ENCODE assay signal across 1 cellular context in genomic region chr1:179104851-179105250, GRCh38.
TF ChIP-seq lines count a peak whose summit lies in the region.

No MANE protein-coding gene starts in this region.

TF ChIP-seq in HepG2, 621 proteins besides CTCF, POLR2A, EP300 and RAD21 (continued from another document and continues in another):
- TF ChIP-seq, protein P1, sequence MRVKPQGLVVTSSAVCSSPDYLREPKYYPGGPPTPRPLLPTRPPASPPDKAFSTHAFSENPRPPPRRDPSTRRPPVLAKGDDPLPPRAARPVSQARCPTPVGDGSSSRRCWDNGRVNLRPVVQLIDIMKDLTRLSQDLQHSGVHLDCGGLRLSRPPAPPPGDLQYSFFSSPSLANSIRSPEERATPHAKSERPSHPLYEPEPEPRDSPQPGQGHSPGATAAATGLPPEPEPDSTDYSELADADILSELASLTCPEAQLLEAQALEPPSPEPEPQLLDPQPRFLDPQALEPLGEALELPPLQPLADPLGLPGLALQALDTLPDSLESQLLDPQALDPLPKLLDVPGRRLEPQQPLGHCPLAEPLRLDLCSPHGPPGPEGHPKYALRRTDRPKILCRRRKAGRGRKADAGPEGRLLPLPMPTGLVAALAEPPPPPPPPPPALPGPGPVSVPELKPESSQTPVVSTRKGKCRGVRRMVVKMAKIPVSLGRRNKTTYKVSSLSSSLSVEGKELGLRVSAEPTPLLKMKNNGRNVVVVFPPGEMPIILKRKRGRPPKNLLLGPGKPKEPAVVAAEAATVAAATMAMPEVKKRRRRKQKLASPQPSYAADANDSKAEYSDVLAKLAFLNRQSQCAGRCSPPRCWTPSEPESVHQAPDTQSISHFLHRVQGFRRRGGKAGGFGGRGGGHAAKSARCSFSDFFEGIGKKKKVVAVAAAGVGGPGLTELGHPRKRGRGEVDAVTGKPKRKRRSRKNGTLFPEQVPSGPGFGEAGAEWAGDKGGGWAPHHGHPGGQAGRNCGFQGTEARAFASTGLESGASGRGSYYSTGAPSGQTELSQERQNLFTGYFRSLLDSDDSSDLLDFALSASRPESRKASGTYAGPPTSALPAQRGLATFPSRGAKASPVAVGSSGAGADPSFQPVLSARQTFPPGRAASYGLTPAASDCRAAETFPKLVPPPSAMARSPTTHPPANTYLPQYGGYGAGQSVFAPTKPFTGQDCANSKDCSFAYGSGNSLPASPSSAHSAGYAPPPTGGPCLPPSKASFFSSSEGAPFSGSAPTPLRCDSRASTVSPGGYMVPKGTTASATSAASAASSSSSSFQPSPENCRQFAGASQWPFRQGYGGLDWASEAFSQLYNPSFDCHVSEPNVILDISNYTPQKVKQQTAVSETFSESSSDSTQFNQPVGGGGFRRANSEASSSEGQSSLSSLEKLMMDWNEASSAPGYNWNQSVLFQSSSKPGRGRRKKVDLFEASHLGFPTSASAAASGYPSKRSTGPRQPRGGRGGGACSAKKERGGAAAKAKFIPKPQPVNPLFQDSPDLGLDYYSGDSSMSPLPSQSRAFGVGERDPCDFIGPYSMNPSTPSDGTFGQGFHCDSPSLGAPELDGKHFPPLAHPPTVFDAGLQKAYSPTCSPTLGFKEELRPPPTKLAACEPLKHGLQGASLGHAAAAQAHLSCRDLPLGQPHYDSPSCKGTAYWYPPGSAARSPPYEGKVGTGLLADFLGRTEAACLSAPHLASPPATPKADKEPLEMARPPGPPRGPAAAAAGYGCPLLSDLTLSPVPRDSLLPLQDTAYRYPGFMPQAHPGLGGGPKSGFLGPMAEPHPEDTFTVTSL (CRISPR knock-in tag; IDR thresholded peaks at IDR 0.05; ENCODE audit: borderline replicate concordance): peak; percentile 97
- TF ChIP-seq ZBTB26 (CRISPR knock-in tag; IDR thresholded peaks at IDR 0.05; ENCODE audit: borderline replicate concordance) (peak; percentile 80; the same call in 1 of the 2 replicates), BCL3 (CRISPR knock-in tag; IDR thresholded peaks at IDR 0.05) (no peak), CENPBD1 (CRISPR knock-in tag; IDR thresholded peaks at IDR 0.05; ENCODE audit: borderline replicate concordance, low read depth) (no peak), MED8 (CRISPR knock-in tag; IDR thresholded peaks at IDR 0.05; ENCODE audit: insufficient replicate concordance) (no peak), TCF7L2 (IDR thresholded peaks at IDR 0.05; ENCODE audit: low read depth, low read length) (no peak), ZNF207 (IDR thresholded peaks at IDR 0.05; ENCODE audit: borderline replicate concordance) (no peak), ZNF800 (CRISPR knock-in tag; IDR thresholded peaks at IDR 0.05) (no peak), ZNF563 (CRISPR knock-in tag; IDR thresholded peaks at IDR 0.05) (no peak), ZMAT3 (CRISPR knock-in tag; conservative IDR thresholded peaks at IDR 0.05) (no peak), BCL6 (CRISPR knock-in tag; IDR thresholded peaks at IDR 0.05) (peak; percentile 77), ZKSCAN8 (CRISPR knock-in tag; IDR thresholded peaks at IDR 0.05; ENCODE audit: borderline replicate concordance) (peak; percentile 44; the same call in 1 of the 2 replicates), FOXP4 (CRISPR knock-in tag; IDR thresholded peaks at IDR 0.05) (peak; percentile 86), JUND (CRISPR knock-in tag; IDR thresholded peaks at IDR 0.05) (0 out of 2 replicates have a peak, but pooled peaks have one; percentile 22), RXRB (CRISPR knock-in tag; IDR thresholded peaks at IDR 0.05; ENCODE audit: borderline replicate concordance) (peak; percentile 95), REST (IDR thresholded peaks at IDR 0.05; ENCODE audit: borderline replicate concordance in 1 of 2, low read depth in 1 of 2, low read length in 2 of 2) (peak in 1 of 2 experiments; percentile 63; a peak in 2 of 4 replicates), CREM (IDR thresholded peaks at IDR 0.05) (peak; percentile 86), CREM (CRISPR knock-in tag; IDR thresholded peaks at IDR 0.05) (no peak), NFIC (IDR thresholded peaks at IDR 0.05; ENCODE audit: low read length) (peak; percentile 68; the same call in 1 of the 2 replicates)
- TF ChIP-seq, protein P2, sequence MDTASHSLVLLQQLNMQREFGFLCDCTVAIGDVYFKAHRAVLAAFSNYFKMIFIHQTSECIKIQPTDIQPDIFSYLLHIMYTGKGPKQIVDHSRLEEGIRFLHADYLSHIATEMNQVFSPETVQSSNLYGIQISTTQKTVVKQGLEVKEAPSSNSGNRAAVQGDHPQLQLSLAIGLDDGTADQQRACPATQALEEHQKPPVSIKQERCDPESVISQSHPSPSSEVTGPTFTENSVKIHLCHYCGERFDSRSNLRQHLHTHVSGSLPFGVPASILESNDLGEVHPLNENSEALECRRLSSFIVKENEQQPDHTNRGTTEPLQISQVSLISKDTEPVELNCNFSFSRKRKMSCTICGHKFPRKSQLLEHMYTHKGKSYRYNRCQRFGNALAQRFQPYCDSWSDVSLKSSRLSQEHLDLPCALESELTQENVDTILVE (CRISPR knock-in tag; IDR thresholded peaks at IDR 0.05): 0 out of 2 replicates have a peak, but pooled peaks have one; percentile 59
- TF ChIP-seq, protein P3, sequence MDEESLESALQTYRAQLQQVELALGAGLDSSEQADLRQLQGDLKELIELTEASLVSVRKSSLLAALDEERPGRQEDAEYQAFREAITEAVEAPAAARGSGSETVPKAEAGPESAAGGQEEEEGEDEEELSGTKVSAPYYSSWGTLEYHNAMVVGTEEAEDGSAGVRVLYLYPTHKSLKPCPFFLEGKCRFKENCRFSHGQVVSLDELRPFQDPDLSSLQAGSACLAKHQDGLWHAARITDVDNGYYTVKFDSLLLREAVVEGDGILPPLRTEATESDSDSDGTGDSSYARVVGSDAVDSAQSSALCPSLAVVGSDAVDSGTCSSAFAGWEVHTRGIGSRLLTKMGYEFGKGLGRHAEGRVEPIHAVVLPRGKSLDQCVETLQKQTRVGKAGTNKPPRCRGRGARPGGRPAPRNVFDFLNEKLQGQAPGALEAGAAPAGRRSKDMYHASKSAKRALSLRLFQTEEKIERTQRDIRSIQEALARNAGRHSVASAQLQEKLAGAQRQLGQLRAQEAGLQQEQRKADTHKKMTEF (CRISPR knock-in tag; IDR thresholded peaks at IDR 0.05): peak; percentile 81
- TF ChIP-seq, protein P4, sequence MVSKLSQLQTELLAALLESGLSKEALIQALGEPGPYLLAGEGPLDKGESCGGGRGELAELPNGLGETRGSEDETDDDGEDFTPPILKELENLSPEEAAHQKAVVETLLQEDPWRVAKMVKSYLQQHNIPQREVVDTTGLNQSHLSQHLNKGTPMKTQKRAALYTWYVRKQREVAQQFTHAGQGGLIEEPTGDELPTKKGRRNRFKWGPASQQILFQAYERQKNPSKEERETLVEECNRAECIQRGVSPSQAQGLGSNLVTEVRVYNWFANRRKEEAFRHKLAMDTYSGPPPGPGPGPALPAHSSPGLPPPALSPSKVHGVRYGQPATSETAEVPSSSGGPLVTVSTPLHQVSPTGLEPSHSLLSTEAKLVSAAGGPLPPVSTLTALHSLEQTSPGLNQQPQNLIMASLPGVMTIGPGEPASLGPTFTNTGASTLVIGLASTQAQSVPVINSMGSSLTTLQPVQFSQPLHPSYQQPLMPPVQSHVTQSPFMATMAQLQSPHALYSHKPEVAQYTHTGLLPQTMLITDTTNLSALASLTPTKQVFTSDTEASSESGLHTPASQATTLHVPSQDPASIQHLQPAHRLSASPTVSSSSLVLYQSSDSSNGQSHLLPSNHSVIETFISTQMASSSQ (IDR thresholded peaks at IDR 0.05; ENCODE audit: low read depth): peak; percentile 94
- TF ChIP-seq, protein P4 (CRISPR knock-in tag; IDR thresholded peaks at IDR 0.05; ENCODE audit: borderline replicate concordance): peak; percentile 93
- TF ChIP-seq, protein P5, sequence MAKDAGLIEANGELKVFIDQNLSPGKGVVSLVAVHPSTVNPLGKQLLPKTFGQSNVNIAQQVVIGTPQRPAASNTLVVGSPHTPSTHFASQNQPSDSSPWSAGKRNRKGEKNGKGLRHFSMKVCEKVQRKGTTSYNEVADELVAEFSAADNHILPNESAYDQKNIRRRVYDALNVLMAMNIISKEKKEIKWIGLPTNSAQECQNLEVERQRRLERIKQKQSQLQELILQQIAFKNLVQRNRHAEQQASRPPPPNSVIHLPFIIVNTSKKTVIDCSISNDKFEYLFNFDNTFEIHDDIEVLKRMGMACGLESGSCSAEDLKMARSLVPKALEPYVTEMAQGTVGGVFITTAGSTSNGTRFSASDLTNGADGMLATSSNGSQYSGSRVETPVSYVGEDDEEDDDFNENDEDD (CRISPR knock-in tag; IDR thresholded peaks at IDR 0.05; ENCODE audit: borderline replicate concordance): peak; percentile 45; the same call in 1 of the 2 replicates
